ENCODE assay signal across 34 cellular contexts in genomic region chr2:238745997-238746396, GRCh38.
"Had no signal": no experiment of that assay in that cellular context is flagged by ENCODE, and none has a peak within 500 bp of the region (broad histone marks: within the 10 kb centered on the region; RNA-seq: fewer than 3 reads in every experiment).

No MANE protein-coding gene starts in this region.

- H3K27ac Mint-ChIP-seq: activated B cell treated with CpG ODN at 0.5 μM for 24 hours; activated CD4-positive, alpha-beta memory T cell treated with anti-CD3 and anti-CD28 coated beads for 36 hours; activated CD8-positive, alpha-beta T cell treated with anti-CD3 and anti-CD28 coated beads for 36 hours; activated naive CD4-positive, alpha-beta T cell treated with anti-CD3 and anti-CD28 coated beads for 36 hours; activated naive CD4-positive, alpha-beta T cell treated with anti-CD3 and anti-CD28 coated beads, Interleukin-2, amount 50 U/mL, for 72 hours; activated naive CD8-positive, alpha-beta T cell treated with anti-CD3 and anti-CD28 coated beads, Interleukin-2, amount 10 ng/mL, durations not matched to agents 7 days and 5 days; activated naive CD8-positive, alpha-beta T cell treated with anti-CD3 and anti-CD28 coated beads, Interleukin-2, amount 50 U/mL, for 24 hours; activated T-cell treated with anti-CD3 and anti-CD28 coated beads, Interleukin-2, amount 50 U/mL, for 72 hours; activated T-helper 1 cell treated with anti-CD3 and anti-CD28 coated beads, Interleukin-12 subunit alpha, Interleukin-12 subunit beta, Interleukin-2, Interleukin-4 antibody, amounts not matched to agents 30 ng/mL and 10 ng/mL and 1 ng/mL, durations not matched to agents 14 hours and 24 hours and 36 hours; activated T-helper 17 cell treated with anti-CD3 and anti-CD28 coated beads, Interleukin-2, amount 50 U/mL, for 72 hours; brain; T-cell; T-helper 17 cell had no signal

- H3K36me3 ChIP-seq: ascending aorta, cardiac muscle cell had no signal

- H3K9me3 ChIP-seq: ascending aorta had no signal

- H3K4me1 Mint-ChIP-seq: activated B cell treated with CpG ODN at 0.5 μM for 24 hours; activated naive CD8-positive, alpha-beta T cell treated with anti-CD3 and anti-CD28 coated beads, Interleukin-2, amount 10 ng/mL, durations not matched to agents 7 days and 5 days; activated naive CD8-positive, alpha-beta T cell treated with anti-CD3 and anti-CD28 coated beads, Interleukin-2, amount 50 U/mL, for 24 hours; activated T-helper 17 cell treated with anti-CD3 and anti-CD28 coated beads, Interleukin-2, amount 50 U/mL, for 72 hours; brain; central memory CD8-positive, alpha-beta T cell; T-cell had no signal

- H3K4me3 Mint-ChIP-seq: activated B cell treated with CpG ODN at 0.5 μM for 24 hours; activated CD4-positive, alpha-beta memory T cell treated with anti-CD3 and anti-CD28 coated beads for 36 hours; activated CD8-positive, alpha-beta T cell treated with anti-CD3 and anti-CD28 coated beads for 36 hours; activated naive CD4-positive, alpha-beta T cell treated with anti-CD3 and anti-CD28 coated beads for 36 hours; activated naive CD8-positive, alpha-beta T cell treated with anti-CD3 and anti-CD28 coated beads, Interleukin-2, amount 10 ng/mL, durations not matched to agents 7 days and 5 days; activated naive CD8-positive, alpha-beta T cell treated with anti-CD3 and anti-CD28 coated beads, Interleukin-2, amount 50 U/mL, for 24 hours; activated T-cell treated with anti-CD3 and anti-CD28 coated beads, Interleukin-2, amount 50 U/mL, for 4 hours; activated T-cell treated with anti-CD3 and anti-CD28 coated beads, Interleukin-2, amount 50 U/mL, for 72 hours; activated T-helper 1 cell treated with anti-CD3 and anti-CD28 coated beads, Interleukin-12 subunit alpha, Interleukin-12 subunit beta, Interleukin-2, Interleukin-4 antibody, amounts not matched to agents 30 ng/mL and 10 ng/mL and 1 ng/mL, durations not matched to agents 14 hours and 24 hours and 36 hours; activated T-helper 17 cell treated with anti-CD3 and anti-CD28 coated beads, Interleukin-2, amount 50 U/mL, for 72 hours; brain; central memory CD8-positive, alpha-beta T cell; T-cell; T-helper 17 cell had no signal

- H3K27me3 ChIP-seq: ascending aorta, cardiac muscle cell had no signal

- H3K4me3 ChIP-seq: ascending aorta, cardiac muscle cell had no signal

- DNase-seq: activated B cell treated with CpG ODN at 0.5 μM for 24 hours; activated CD4-positive, alpha-beta memory T cell treated with anti-CD3 and anti-CD28 coated beads for 36 hours; activated CD4-positive, alpha-beta T cell treated with anti-CD3 and anti-CD28 coated beads for 4 hours; activated CD4-positive, alpha-beta T cell treated with anti-CD3 and anti-CD28 coated beads, Interleukin-2, amount 50 U/mL, for 1 hour; activated CD4-positive, alpha-beta T cell treated with anti-CD3 and anti-CD28 coated beads, Interleukin-2, amount 50 U/mL, for 4 hours; activated CD4-positive, CD25-positive, alpha-beta regulatory T cell treated with anti-CD3 and anti-CD28 coated beads, Interleukin-2, amount 50 U/mL, for 72 hours; activated CD8-positive, alpha-beta memory T cell treated with anti-CD3 and anti-CD28 coated beads, Interleukin-2, amount 50 U/mL, for 4 hours; activated CD8-positive, alpha-beta T cell treated with anti-CD3 and anti-CD28 coated beads for 36 hours; activated effector memory CD4-positive, alpha-beta T cell treated with anti-CD3 and anti-CD28 coated beads, Interleukin-2, amount 50 U/mL, for 16 hours; activated gamma-delta T cell treated with Interleukin-2 at 50 U/mL for 16 hours; activated naive CD4-positive, alpha-beta T cell; activated naive CD4-positive, alpha-beta T cell treated with anti-CD3 and anti-CD28 coated beads for 36 hours; activated naive CD4-positive, alpha-beta T cell treated with anti-CD3 and anti-CD28 coated beads, Interleukin-2, amount 50 U/mL, for 16 hours; activated naive CD8-positive, alpha-beta T cell treated with anti-CD3 and anti-CD28 coated beads, Interleukin-2, amount 10 ng/mL, durations not matched to agents 7 days and 5 days; activated naive CD8-positive, alpha-beta T cell treated with anti-CD3 and anti-CD28 coated beads, Interleukin-2, amount 50 U/mL, for 24 hours; activated T-cell treated with anti-CD3 and anti-CD28 coated beads for 4 hours; activated T-cell treated with anti-CD3 and anti-CD28 coated beads, Interleukin-2, amount 50 U/mL, for 1 hour; activated T-cell treated with anti-CD3 and anti-CD28 coated beads, Interleukin-2, amount 50 U/mL, for 4 hours; activated T-cell treated with anti-CD3 and anti-CD28 coated beads, Interleukin-2, amount 50 U/mL, for 72 hours; amygdala; anterior cingulate cortex; caudate nucleus; cerebellar nuclear complex; T-cell; T-helper 17 cell; T-helper 9 cell had no signal

- ATAC-seq: activated CD8-positive, alpha-beta T cell treated with anti-CD3 and anti-CD28 coated beads for 36 hours; activated naive CD4-positive, alpha-beta T cell treated with anti-CD3 and anti-CD28 coated beads, Interleukin-2, amount 50 U/mL, for 72 hours; activated naive CD8-positive, alpha-beta T cell treated with anti-CD3 and anti-CD28 coated beads, Interleukin-2, amount 50 U/mL, for 24 hours; activated T-cell treated with anti-CD3 and anti-CD28 coated beads, Interleukin-2, amount 50 U/mL, for 4 hours; activated T-cell treated with anti-CD3 and anti-CD28 coated beads, Interleukin-2, amount 50 U/mL, for 72 hours; activated T-helper 17 cell treated with anti-CD3 and anti-CD28 coated beads, Interleukin-2, amount 50 U/mL, for 72 hours; T-cell; T-helper 17 cell had no signal

- H3K36me3 Mint-ChIP-seq: activated CD4-positive, alpha-beta memory T cell treated with anti-CD3 and anti-CD28 coated beads for 36 hours; activated naive CD4-positive, alpha-beta T cell treated with anti-CD3 and anti-CD28 coated beads, Interleukin-2, amount 50 U/mL, for 72 hours; activated naive CD8-positive, alpha-beta T cell treated with anti-CD3 and anti-CD28 coated beads, Interleukin-2, amount 10 ng/mL, durations not matched to agents 7 days and 5 days; brain; T-cell had no signal

- H3K27ac ChIP-seq: ascending aorta, cardiac muscle cell, VCaP had no signal

- H3K4me1 ChIP-seq: ascending aorta had no signal
